Comparison of ENCODE assay signal across 8 cellular contexts in genomic region chr17:57671546-57672204, GRCh38.
A peak's percentile ranks its signal among the peaks of the same experiment; 100 is the strongest.
DNase-seq lines count a peak whose midpoint lies in the region; ATAC-seq and TF ChIP-seq lines count a peak whose summit lies in the region.

No MANE protein-coding gene starts in this region.

- peak; percentile 62 for ATAC-seq in GM18511 (IDR thresholded peaks at IDR 0.05; ENCODE audit: unreplicated experiment)

- TF ChIP-seq POLR2A in Peyer's patch (IDR thresholded peaks at IDR 0.05), result no peak

- peaks cover 39% of the 10 kb centered on the region for H3K36me3 Mint-ChIP-seq in neural progenitor cell

- DNase-seq in 8988T, result peak; percentile 82
- peak; percentile 92 for DNase-seq in Karpas-422
- DNase-seq in Peyer's patch, result peak; percentile 70 to 84 (median 72)
- peak; percentile 43 for DNase-seq in activated T-helper 1 cell treated with Interleukin-2 at 50 U/mL for 16 hours (ENCODE audit: low read depth)
- peak; percentile 71 for DNase-seq in fibroblast of peridontal ligament (ENCODE audit: extremely low read depth)
- DNase-seq in neural progenitor cell (ENCODE audit: low spot score), result peak; percentile 91
- DNase-seq in stromal cell of bone marrow (ENCODE audit: low read depth), result peak; percentile 35

- H3K79me2 ChIP-seq in Karpas-422 (ENCODE audit: low read length) (peaks cover 12% of the 10 kb centered on the region), neural progenitor cell (ENCODE audit: low read depth) (no peaks in the 10 kb centered on the region)

- no peaks in the 10 kb centered on the region for H3K9me2 ChIP-seq in Karpas-422 (replicated peaks; ENCODE audit: insufficient read depth, low read length)

- H3K4me1 Mint-ChIP-seq in neural progenitor cell, result peaks cover 33% of the 10 kb centered on the region

- H3K4me3 Mint-ChIP-seq in neural progenitor cell, result peak overlapping the region; percentile 28

- H3K27ac ChIP-seq in Karpas-422 (ENCODE audit: low read length) (peak overlapping the region; percentile 61), Peyer's patch (no peak overlapping the region), neural progenitor cell (no peak overlapping the region)

- no peak overlapping the region for H2AFZ ChIP-seq in Karpas-422 (ENCODE audit: low read length)
- H2AFZ ChIP-seq in neural progenitor cell (replicated peaks), result no peak overlapping the region

- H3K9ac ChIP-seq in Karpas-422 (ENCODE audit: low read length) (no peak overlapping the region), neural progenitor cell (no peak overlapping the region)

- H3K36me3 ChIP-seq in Karpas-422 (ENCODE audit: insufficient read depth, low read length) (peaks cover 30% of the 10 kb centered on the region; the same call in 1 of the 2 replicates), Peyer's patch (no peaks in the 10 kb centered on the region), neural progenitor cell (no peaks in the 10 kb centered on the region)

- no peaks in the 10 kb centered on the region for H3K9me3 Mint-ChIP-seq in neural progenitor cell

- H4K20me1 ChIP-seq in Karpas-422 (ENCODE audit: insufficient read depth, low read depth, low read length) (no peaks in the 10 kb centered on the region), neural progenitor cell (ENCODE audit: low read depth) (peaks cover 12% of the 10 kb centered on the region)

- H3K27ac Mint-ChIP-seq in neural progenitor cell, result peak overlapping the region; percentile 16

- no peak overlapping the region for H3K4me2 ChIP-seq in Karpas-422 (ENCODE audit: low read depth, low read length, poor library complexity, severe bottlenecking)
- H3K4me2 ChIP-seq in neural progenitor cell, result no peak overlapping the region

- H3K4me1 ChIP-seq in Karpas-422 (ENCODE audit: low read length) (peaks cover 37% of the 10 kb centered on the region), Peyer's patch (peaks cover 0 to 3% (median 0%) of the 10 kb centered on the region in 4 donors), neural progenitor cell (peaks cover 5% of the 10 kb centered on the region)

- H3F3A ChIP-seq in neural progenitor cell (ENCODE audit: low read depth), result peaks cover 4% of the 10 kb centered on the region

- H3K27me3 Mint-ChIP-seq in neural progenitor cell (ENCODE audit: insufficient read depth, low read depth), result peaks cover 3% of the 10 kb centered on the region

- H3K27me3 ChIP-seq in Karpas-422 (ENCODE audit: low read length) (no peaks in the 10 kb centered on the region), Peyer's patch (no peaks in the 10 kb centered on the region), neural progenitor cell (no peaks in the 10 kb centered on the region)

- H3K4me3 ChIP-seq in Karpas-422 (ENCODE audit: low read length), result no peak overlapping the region
- no peak overlapping the region for H3K4me3 ChIP-seq in Peyer's patch
- H3K4me3 ChIP-seq in neural progenitor cell, result no peak overlapping the region

- TF ChIP-seq CTCF in Peyer's patch (IDR thresholded peaks at IDR 0.05) (peak; percentile 68 to 94 (median 82)), neural progenitor cell (IDR thresholded peaks at IDR 0.05) (peak; percentile 98)

- H3K9me3 ChIP-seq in Karpas-422 (ENCODE audit: low read length) (no peaks in the 10 kb centered on the region), Peyer's patch (no peaks in the 10 kb centered on the region), neural progenitor cell (ENCODE audit: low read depth) (no peaks in the 10 kb centered on the region)

Comparison
In these comparisons a context has a peak if more than half of its experiments do, and no peak if none do; other contexts are left out.
1. DNase-seq: peak in every context shown above with its lines; median percentile 92 in Karpas-422; 91 in neural progenitor cell; 82 in 8988T; 72 in Peyer's patch; 71 in fibroblast of peridontal ligament; 43 in activated T-helper 1 cell treated with Interleukin-2 at 50 U/mL for 16 hours; 35 in stromal cell of bone marrow.